Comparison of ENCODE assay signal across 37 cellular contexts in genomic region chr6:41283597-41283996, GRCh38. TPM values are rescaled to one million over a fixed set of nuclear protein-coding genes. Genes with fewer than 3 reads are reported as not detected.
"Had no signal": no experiment of that assay in that cellular context is flagged by ENCODE, and none has a peak within 500 bp of the region (broad histone marks: within the 10 kb centered on the region; RNA-seq: fewer than 3 reads in every experiment).

No MANE protein-coding gene starts in this region.

- H3K9me3 ChIP-seq: gastroesophageal sphincter, heart left ventricle, left lung, prostate gland, sigmoid colon, testis, tibial artery had no signal

- H3K4me3 Mint-ChIP-seq: endodermal cell; mesothelial cell of epicardium; naive thymus-derived CD4-positive, alpha-beta T cell; nephron; neural progenitor cell; stimulated activated effector memory CD8-positive, alpha-beta T cell treated with anti-CD3 and anti-CD28 coated beads, Interleukin-12 subunit alpha, Interleukin-12 subunit beta, amount 100 ng/mL, for 72 hours; type B pancreatic cell had no signal

- H3K27ac Mint-ChIP-seq: endodermal cell; mesothelial cell of epicardium; naive thymus-derived CD4-positive, alpha-beta T cell; nephron; neural progenitor cell; stimulated activated effector memory CD8-positive, alpha-beta T cell treated with anti-CD3 and anti-CD28 coated beads, Interleukin-12 subunit alpha, Interleukin-12 subunit beta, amount 100 ng/mL, for 72 hours; type B pancreatic cell had no signal

- H3K36me3 ChIP-seq: gastroesophageal sphincter, heart left ventricle, neural progenitor cell, prostate gland, sigmoid colon, tibial artery had no signal

- H3K4me3 ChIP-seq: gastroesophageal sphincter, heart left ventricle, hepatocyte, neural progenitor cell, prostate gland, sigmoid colon, testis, tibial artery had no signal

- H3K4me1 ChIP-seq: foreskin keratinocyte, neural progenitor cell, prostate gland, sigmoid colon, tibial artery had no signal

- H3K27me3 ChIP-seq: hepatocyte, left lung, neural progenitor cell, sigmoid colon, testis had no signal

- H3K27ac ChIP-seq: epithelial cell of prostate, foreskin keratinocyte, gastroesophageal sphincter, heart left ventricle, hepatocyte, neural progenitor cell, prostate gland, sigmoid colon, testis, tibial artery had no signal

- DNase-seq: cortex of kidney; effector CD8-positive, alpha-beta T cell; endodermal cell; foreskin keratinocyte; heart left ventricle; left cardiac atrium; left lung; mesenchymal stem cell; naive thymus-derived CD4-positive, alpha-beta T cell; nucleus accumbens; right cardiac atrium; sigmoid colon; stimulated activated CD4-positive, alpha-beta T cell treated with anti-CD3 and anti-CD28 coated beads, Interleukin-2, amount 100 ng/mL, for 24 hours; stimulated activated CD4-positive, alpha-beta T cell treated with anti-CD3 and anti-CD28 coated beads, Interleukin-4, amount 100 ng/mL, for 24 hours; stimulated activated naive CD8-positive, alpha-beta T cell treated with anti-CD3 and anti-CD28 coated beads, Interleukin-15, Interleukin-2, amounts not matched to agents 100 U/mL and 50 U/mL, for 24 hours; substantia nigra; testis; tibial artery had no signal

- H3K9me3 Mint-ChIP-seq: endodermal cell; mesothelial cell of epicardium; stimulated activated effector memory CD8-positive, alpha-beta T cell treated with anti-CD3 and anti-CD28 coated beads, Interleukin-12 subunit alpha, Interleukin-12 subunit beta, amount 100 ng/mL, for 72 hours had no signal

- ATAC-seq: esophagus mucosa; foreskin keratinocyte; gastroesophageal sphincter; heart left ventricle; left cardiac atrium; left lung; naive thymus-derived CD4-positive, alpha-beta T cell; right cardiac atrium; stimulated activated effector memory CD8-positive, alpha-beta T cell treated with anti-CD3 and anti-CD28 coated beads, Interleukin-12 subunit alpha, Interleukin-12 subunit beta, amount 100 ng/mL, for 72 hours; stimulated activated naive CD8-positive, alpha-beta T cell treated with anti-CD3 and anti-CD28 coated beads, Interleukin-15, Interleukin-2, amounts not matched to agents 100 U/mL and 50 U/mL, for 24 hours had no signal

- H3K36me3 Mint-ChIP-seq: mesothelial cell of epicardium; neural progenitor cell; stimulated activated effector memory CD8-positive, alpha-beta T cell treated with anti-CD3 and anti-CD28 coated beads, Interleukin-12 subunit alpha, Interleukin-12 subunit beta, amount 100 ng/mL, for 72 hours had no signal

RNA-seq across cellular contexts. Expression of gene TREM1, which starts 2.9 kb away (rescaled TPM):
- total RNA-seq: endodermal cell, fibroblast of lung, foreskin keratinocyte, lung microvascular endothelial cell, mesothelial cell of epicardium, osteocyte, prostate gland, renal cortical epithelial cell had no signal
- polyA plus RNA-seq: foreskin keratinocyte; naive thymus-derived CD4-positive, alpha-beta T cell had no signal

RNA-seq across cellular contexts. Expression of gene NCR2, which starts 51.8 kb away (rescaled TPM):
- total RNA-seq: endodermal cell; esophagus mucosa; fibroblast of lung; foreskin keratinocyte; gastroesophageal sphincter; heart left ventricle; hepatocyte; kidney epithelial cell; left cardiac atrium; left lung; lower leg skin; lung microvascular endothelial cell; mesothelial cell of epicardium; mucosa of gallbladder; naive thymus-derived CD4-positive, alpha-beta T cell; osteocyte; prostate gland; renal cortical epithelial cell; right cardiac atrium; sigmoid colon; skeletal muscle tissue; testis; urinary bladder had no signal
- polyA plus RNA-seq: fibroblast of lung; foreskin keratinocyte; heart left ventricle; hepatocyte; naive thymus-derived CD4-positive, alpha-beta T cell; right cardiac atrium; urinary bladder had no signal

RNA-seq across cellular contexts. Expression of gene TREML4, which starts 55.4 kb away (rescaled TPM):
- total RNA-seq: endodermal cell, esophagus mucosa, fibroblast of lung, foreskin keratinocyte, gastroesophageal sphincter, heart left ventricle, hepatocyte, kidney epithelial cell, left cardiac atrium, lower leg skin, lung microvascular endothelial cell, mesothelial cell of epicardium, mucosa of gallbladder, osteocyte, prostate gland, renal cortical epithelial cell, right cardiac atrium, sigmoid colon, skeletal muscle tissue, testis, urinary bladder had no signal
- polyA plus RNA-seq: fibroblast of lung; foreskin keratinocyte; hepatocyte; naive thymus-derived CD4-positive, alpha-beta T cell; right cardiac atrium had no signal
